In the genomic region with DNA sequence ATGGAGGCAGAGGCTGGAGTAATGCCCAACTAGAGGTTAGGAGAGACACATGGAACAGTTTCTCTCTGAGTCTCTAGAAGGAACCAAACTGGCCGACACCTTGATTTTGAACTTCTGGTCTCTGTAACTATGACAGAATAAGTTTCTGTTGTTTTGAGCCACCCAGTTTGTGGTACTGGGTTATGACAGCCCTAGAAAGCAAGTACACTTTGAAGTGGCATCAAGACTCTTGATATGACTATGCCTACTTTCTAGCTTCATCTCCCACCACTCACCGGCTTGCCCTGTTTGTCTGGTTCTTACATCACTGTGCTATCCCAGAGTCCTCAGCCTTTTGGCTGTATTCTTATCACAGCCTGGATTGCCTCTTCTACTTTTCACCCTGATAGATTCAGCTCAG, we compare ENCODE assay signal across 13 cellular contexts.
DNase-seq lines count a peak whose midpoint lies in the region; ATAC-seq and TF ChIP-seq lines count a peak whose summit lies in the region.
"Had no signal": no experiment of that assay in that cellular context is flagged by ENCODE, and none has a peak within 500 bp of the region (broad histone marks: within the 10 kb centered on the region; RNA-seq: fewer than 3 reads in every experiment).

No MANE protein-coding gene starts in this region.

- TF ChIP-seq CTCF in HFFc6 (IDR thresholded peaks at IDR 0.05), result no peak
- no peak for TF ChIP-seq CTCF in breast epithelium (IDR thresholded peaks at IDR 0.05)

- peak overlapping the region; percentile 90 for H3K27ac Mint-ChIP-seq in HFFc6
- H3K27ac Mint-ChIP-seq: activated naive CD4-positive, alpha-beta T cell treated with anti-CD3 and anti-CD28 coated beads, Interleukin-2, amount 50 U/mL, for 24 hours had no signal

- H3K4me1 Mint-ChIP-seq in HFFc6 (ENCODE audit: low read depth), result peaks cover 73% of the 10 kb centered on the region
- H3K4me1 Mint-ChIP-seq: activated naive CD4-positive, alpha-beta T cell treated with anti-CD3 and anti-CD28 coated beads, Interleukin-2, amount 50 U/mL, for 24 hours; IgD-negative memory B cell had no signal

- H3K36me3 Mint-ChIP-seq in HFFc6 (ENCODE audit: low read depth), result peaks cover 5% of the 10 kb centered on the region; the same call in 1 of the 2 replicates
- H3K36me3 Mint-ChIP-seq: activated naive CD4-positive, alpha-beta T cell treated with anti-CD3 and anti-CD28 coated beads, Interleukin-2, amount 50 U/mL, for 24 hours; IgD-negative memory B cell had no signal

- TF ChIP-seq POLR2A in breast epithelium (IDR thresholded peaks at IDR 0.05), result no peak

- no peaks in the 10 kb centered on the region for H3K9me3 ChIP-seq in breast epithelium
- H3K9me3 ChIP-seq: SJCRH30 had no signal

- H3K27me3 Mint-ChIP-seq in HFFc6 (ENCODE audit: insufficient read depth), result no peaks in the 10 kb centered on the region

- no peak overlapping the region for H3K4me3 Mint-ChIP-seq in HFFc6
- H3K4me3 Mint-ChIP-seq: activated naive CD4-positive, alpha-beta T cell treated with anti-CD3 and anti-CD28 coated beads, Interleukin-2, amount 50 U/mL, for 24 hours; IgD-negative memory B cell had no signal

- H3K27me3 ChIP-seq in breast epithelium, result no peaks in the 10 kb centered on the region

- H3K27ac ChIP-seq in breast epithelium, result no peak overlapping the region
- H3K27ac ChIP-seq: SJCRH30, WERI-Rb-1 had no signal

- no peak overlapping the region for H3K4me3 ChIP-seq in breast epithelium
- H3K4me3 ChIP-seq: SJCRH30 had no signal

- DNase-seq in stimulated activated CD4-positive, alpha-beta T cell treated with anti-CD3 and anti-CD28 coated beads, Interleukin-15, amount 100 ng/mL, for 24 hours, result peak; percentile 25
- no peak for DNase-seq in stimulated activated CD4-positive, alpha-beta T cell treated with anti-CD3 and anti-CD28 coated beads, Interleukin-2, amount 100 ng/mL, for 24 hours
- DNase-seq in HFFc6 (no peak), breast epithelium (ENCODE audit: low spot score in 2 of 2) (no peak), HT-29 (ENCODE audit: low spot score) (no peak), NCI-H1436 (lab: John Stamatoyannopoulos, UW) (no peak)
- peak; percentile 6 for DNase-seq in stimulated activated naive CD8-positive, alpha-beta T cell treated with anti-CD3 and anti-CD28 coated beads, Interleukin-15, Interleukin-2, amounts not matched to agents 100 U/mL and 50 U/mL, for 24 hours
- DNase-seq: NCI-H1694, SJCRH30, WERI-Rb-1 had no signal

- H3K9me3 Mint-ChIP-seq in HFFc6, result no peaks in the 10 kb centered on the region
- H3K9me3 Mint-ChIP-seq: activated naive CD4-positive, alpha-beta T cell treated with anti-CD3 and anti-CD28 coated beads, Interleukin-2, amount 50 U/mL, for 24 hours; IgD-negative memory B cell had no signal

- intact Hi-C loops in breast epithelium (cut with DNase I; ENCODE audit: low total_unique reads), result no loop called here

- H3K36me3 ChIP-seq in breast epithelium, result no peaks in the 10 kb centered on the region
- H3K36me3 ChIP-seq: SJCRH30, WERI-Rb-1 had no signal

- H3K4me1 ChIP-seq in breast epithelium, result no peaks in the 10 kb centered on the region
- H3K4me1 ChIP-seq: SJCRH30 had no signal

- ATAC-seq in HG03460 (IDR thresholded peaks at IDR 0.05; ENCODE audit: unreplicated experiment), result peak; percentile 67
- ATAC-seq in stimulated activated naive CD8-positive, alpha-beta T cell treated with anti-CD3 and anti-CD28 coated beads, Interleukin-15, Interleukin-2, amounts not matched to agents 100 U/mL and 50 U/mL, for 24 hours, result peak; percentile 87

Comparison
In these comparisons a context has a peak if more than half of its experiments do, and no peak if none do; other contexts are left out.
1. DNase-seq: peak in stimulated activated CD4-positive, alpha-beta T cell treated with anti-CD3 and anti-CD28 coated beads, Interleukin-15, amount 100 ng/mL, for 24 hours (single experiment) and stimulated activated naive CD8-positive, alpha-beta T cell treated with anti-CD3 and anti-CD28 coated beads, Interleukin-15, Interleukin-2, amounts not matched to agents 100 U/mL and 50 U/mL, for 24 hours (single experiment); none in stimulated activated CD4-positive, alpha-beta T cell treated with anti-CD3 and anti-CD28 coated beads, Interleukin-2, amount 100 ng/mL, for 24 hours (0 of 2), HFFc6 (single experiment), breast epithelium (0 of 2), HT-29 (single experiment) and NCI-H1436 (single experiment).